Comparison of ENCODE assay signal across 8 cellular contexts in the genomic region with DNA sequence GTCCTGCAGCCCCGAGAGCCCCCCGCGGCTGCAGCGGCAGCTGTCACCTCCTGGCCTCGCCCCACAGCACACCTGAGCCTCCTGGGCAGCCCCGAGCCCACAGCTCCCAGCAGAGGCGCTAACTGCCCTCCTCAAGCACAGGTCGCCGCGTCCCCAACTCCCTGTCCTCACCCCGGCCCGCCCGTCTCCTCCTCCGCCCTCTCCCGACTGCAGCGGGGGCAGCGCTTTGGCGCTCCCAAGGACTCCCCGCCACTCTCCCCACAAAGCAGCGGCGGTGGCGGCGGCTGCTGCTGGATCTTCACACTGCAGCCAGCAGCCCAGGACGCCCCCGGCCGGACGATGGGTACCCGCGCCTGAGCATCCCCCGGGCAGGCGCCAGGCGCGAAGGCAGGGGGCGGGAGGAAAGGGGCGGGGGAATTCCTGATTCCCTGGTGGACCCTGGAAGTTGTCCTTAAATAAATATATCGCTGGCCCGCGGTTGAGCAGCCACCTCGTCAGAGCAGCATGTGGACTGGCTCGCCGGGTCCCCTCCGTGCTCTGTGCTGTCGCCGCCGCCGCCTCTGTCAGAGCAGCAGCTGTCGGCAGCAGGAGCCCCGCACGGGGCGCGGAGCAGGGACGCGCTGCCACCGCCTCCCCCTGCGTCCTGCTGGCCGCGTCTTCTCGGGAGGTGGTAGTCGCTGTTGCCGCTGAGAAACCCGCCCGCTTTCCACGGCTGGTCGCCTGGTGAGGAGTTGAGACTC. TPM values are rescaled to one million over a fixed set of nuclear protein-coding genes. Genes with fewer than 3 reads are reported as not detected.
DNase-seq lines count a peak whose midpoint lies in the region; ATAC-seq and TF ChIP-seq lines count a peak whose summit lies in the region.

A gene (plus strand): TSS at position 485 of the 740 bp plus-strand sequence. CDS start 277 bp downstream, outside the sequence.

- no peaks in the 10 kb centered on the region for H3K36me3 Mint-ChIP-seq in naive thymus-derived CD4-positive, alpha-beta T cell

- H3K56ac ChIP-seq in IMR-90 (ENCODE audit: extremely low read depth, insufficient read depth, low read length): no peak within 1 kb of the TSS

- TF ChIP-seq POLR2A in IMR-90 (IDR thresholded peaks at IDR 0.05; ENCODE audit: low read depth, low read length): no peak

- H3K9me3 ChIP-seq in IMR-90 (ENCODE audit: control insufficient read depth, insufficient read depth, low read length) (no peaks in the 10 kb centered on the region), ectodermal cell (ENCODE audit: control insufficient read depth, low read length) (no peaks in the 10 kb centered on the region)
- peaks cover 0 to 2% (median 0%) of the 10 kb centered on the region in 3 experiments for H3K9me3 ChIP-seq in naive thymus-derived CD4-positive, alpha-beta T cell (ENCODE audit: control insufficient read depth in 2 of 3, low read length in 3 of 3)

- H3K4me1 Mint-ChIP-seq in naive thymus-derived CD4-positive, alpha-beta T cell: peaks cover 0 to 13% (median 3%) of the 10 kb centered on the region in 7 donors

- H2BK5ac ChIP-seq in IMR-90 (ENCODE audit: low read depth, low read length, poor library complexity, severe bottlenecking): no peak within 1 kb of the TSS

- H2BK20ac ChIP-seq in IMR-90 (ENCODE audit: low read depth, low read length): no peak within 1 kb of the TSS

- BruUV-seq in IMR-90 (replicated peaks; lab: Mats Ljungman, UMichigan): no TSS peak

- no peak within 1 kb of the TSS for H3K27ac Mint-ChIP-seq in naive thymus-derived CD4-positive, alpha-beta T cell

- TF ChIP-seq RAD21 in IMR-90 (IDR thresholded peaks at IDR 0.05; ENCODE audit: low read length): no peak

- no peaks in the 10 kb centered on the region; the same call in 1 of the 2 replicates for H3K27me3 ChIP-seq in IMR-90 (ENCODE audit: control insufficient read depth, insufficient read depth, low read length)
- peaks cover 50% of the 10 kb centered on the region for H3K27me3 ChIP-seq in ectodermal cell (ENCODE audit: control insufficient read depth, insufficient read depth, low read length, poor library complexity, severe bottlenecking)
- no peaks in the 10 kb centered on the region for H3K27me3 ChIP-seq in naive thymus-derived CD4-positive, alpha-beta T cell (ENCODE audit: control insufficient read depth in 2 of 2, insufficient read depth in 2 of 2, low read length in 2 of 2)

- H4K91ac ChIP-seq in IMR-90 (ENCODE audit: insufficient read depth, low read depth, low read length): no peak within 1 kb of the TSS

- peaks cover 0 to 3% (median 0%) of the 10 kb centered on the region in 11 donors for H3K9me3 Mint-ChIP-seq in naive thymus-derived CD4-positive, alpha-beta T cell

- no peak within 1 kb of the TSS for H2BK120ac ChIP-seq in IMR-90 (ENCODE audit: low read depth, low read length)

- no peak for ATAC-seq in IMR-90 (ENCODE audit: low read depth)
- ATAC-seq in naive thymus-derived CD4-positive, alpha-beta T cell: peak; percentile 8
- ATAC-seq in HG03565 (IDR thresholded peaks at IDR 0.05; ENCODE audit: unreplicated experiment): no peak

- no peak within 1 kb of the TSS for H3K18ac ChIP-seq in IMR-90 (ENCODE audit: low read depth, low read length)

- no peak within 1 kb of the TSS for H3K9ac ChIP-seq in IMR-90 (ENCODE audit: low read depth, low read length)

- H3K4me3 Mint-ChIP-seq in naive thymus-derived CD4-positive, alpha-beta T cell: peak within 1 kb of the TSS in 7 of 10 donors; percentile 6 to 64 (median 26)

- intact Hi-C loops in IMR-90 (cut with micrococcal nuclease): no loop called here
- intact Hi-C loops in naive thymus-derived CD4-positive, alpha-beta T cell (cut with micrococcal nuclease): no loop called here

- H4K5ac ChIP-seq in IMR-90 (ENCODE audit: low read depth, low read length): no peak within 1 kb of the TSS

- peaks cover 50 to 67% (median 56%) of the 10 kb centered on the region in 5 donors for H3K27me3 Mint-ChIP-seq in naive thymus-derived CD4-positive, alpha-beta T cell

- H2BK15ac ChIP-seq in IMR-90 (ENCODE audit: low read depth, low read length): no peak within 1 kb of the TSS

- H3K79me1 ChIP-seq in IMR-90 (ENCODE audit: low read depth in 1 of 2, low read length in 2 of 2): no peaks in the 10 kb centered on the region

- no peak within 1 kb of the TSS for H3K27ac ChIP-seq in IMR-90 (ENCODE audit: insufficient read depth, low read length)
- no peak within 1 kb of the TSS for H3K27ac ChIP-seq in ectodermal cell (ENCODE audit: insufficient read depth, low read depth, low read length, poor library complexity, severe bottlenecking)
- H3K27ac ChIP-seq in naive thymus-derived CD4-positive, alpha-beta T cell (ENCODE audit: low read depth, low read length): no peak within 1 kb of the TSS

- H2AK5ac ChIP-seq in IMR-90 (ENCODE audit: low read depth, low read length): no peak within 1 kb of the TSS

- H3K36me3 ChIP-seq in IMR-90 (ENCODE audit: control insufficient read depth, insufficient read depth, low read length): no peaks in the 10 kb centered on the region
- H3K36me3 ChIP-seq in ectodermal cell (ENCODE audit: control insufficient read depth, insufficient read depth, low read length): no peaks in the 10 kb centered on the region
- no peaks in the 10 kb centered on the region for H3K36me3 ChIP-seq in naive thymus-derived CD4-positive, alpha-beta T cell (ENCODE audit: control insufficient read depth in 2 of 3, insufficient read depth in 3 of 3, low read length in 3 of 3)

- CTCF ChIA-PET in IMR-90 (lab: Yijun Ruan, JAX): no interaction called here
- CTCF ChIA-PET in naive thymus-derived CD4-positive, alpha-beta T cell (lab: Charles Lee): no interaction called here

- peak; percentile 6 for DNase-seq in Ammon's horn (ENCODE audit: low spot score)
- no peak for DNase-seq in IMR-90
- peak in 2 of 9 donors; percentile 4 to 22 for DNase-seq in naive thymus-derived CD4-positive, alpha-beta T cell
- no peak for DNase-seq in NK-92 (lab: John Stamatoyannopoulos, UW; ENCODE audit: unreplicated experiment)
- DNase-seq in cerebellar nuclear complex (lab: John Stamatoyannopoulos, UW): no peak
- DNase-seq in MV-4-11 (lab: John Stamatoyannopoulos, UW): no peak

- no peak within 1 kb of the TSS for H2AFZ ChIP-seq in IMR-90 (replicated peaks; ENCODE audit: low read length, poor library complexity)

- H3K14ac ChIP-seq in IMR-90 (replicated peaks; ENCODE audit: low read depth, low read length): no peak within 1 kb of the TSS

- H4K8ac ChIP-seq in IMR-90 (ENCODE audit: low read depth in 2 of 2, low read length in 2 of 2): no peak within 1 kb of the TSS

- dilution Hi-C loops in IMR-90 (cut with HindIII; ENCODE audit: low sequenced_read_pairs, unreplicated experiment): no loop called here

- no peak within 1 kb of the TSS for H3K4ac ChIP-seq in IMR-90 (ENCODE audit: low read depth, low read length)

- H3K4me2 ChIP-seq in IMR-90 (ENCODE audit: low read depth, low read length): no peak within 1 kb of the TSS; the same call in 1 of the 2 replicates

- H3K23ac ChIP-seq in IMR-90 (ENCODE audit: low read depth, low read length): no peak within 1 kb of the TSS

- H4K20me1 ChIP-seq in IMR-90 (ENCODE audit: insufficient read depth, low read length): no peaks in the 10 kb centered on the region

- no peak for TF ChIP-seq CTCF in IMR-90 (conservative IDR thresholded peaks at IDR 0.05; ENCODE audit: low read depth, low read length)

- in situ Hi-C loops in IMR-90 (cut with MboI; ENCODE audit: low sequenced_read_pairs): no loop called here

- 0% methylated on average over 9 of the region's 64 CpGs; no CpG with 5 or more reads in 1 of the 2 experiments for WGBS in IMR-90 (ENCODE audit: extremely low coverage in 2 of 2, insufficient read length in 1 of 2), 2 experiments
- WGBS in ectodermal cell, 2 experiments: 0% methylated on average over 64 of the region's 64 CpGs

- H3K4me3 ChIP-seq in IMR-90 (ENCODE audit: insufficient read depth, low read depth, low read length) (no peak within 1 kb of the TSS), ectodermal cell (ENCODE audit: insufficient read depth, low read depth, low read length) (peak within 1 kb of the TSS; percentile 49)
- H3K4me3 ChIP-seq in naive thymus-derived CD4-positive, alpha-beta T cell (ENCODE audit: low read length): no peak within 1 kb of the TSS

- H2AK9ac ChIP-seq in IMR-90 (replicated peaks; ENCODE audit: low read depth, low read length, poor library complexity): peak within 1 kb of the TSS; percentile 24

- POLR2A ChIA-PET in IMR-90 (lab: Charles Lee; ENCODE audit: unreplicated experiment): no interaction called here
- POLR2A ChIA-PET in naive thymus-derived CD4-positive, alpha-beta T cell (lab: Charles Lee): no interaction called here

- H3K4me1 ChIP-seq in IMR-90 (ENCODE audit: control insufficient read depth, insufficient read depth, low read length) (no peaks in the 10 kb centered on the region), ectodermal cell (ENCODE audit: control insufficient read depth, insufficient read depth, low read length) (no peaks in the 10 kb centered on the region)
- no peaks in the 10 kb centered on the region for H3K4me1 ChIP-seq in naive thymus-derived CD4-positive, alpha-beta T cell (ENCODE audit: control insufficient read depth in 2 of 2, insufficient read depth in 2 of 2, low read length in 2 of 2)

- H3K9me1 ChIP-seq in IMR-90 (ENCODE audit: insufficient read depth, low read length): no peaks in the 10 kb centered on the region

TF ChIP-seq in IMR-90, 13 proteins besides CTCF, POLR2A, EP300 and RAD21 (continues in another document):
- TF ChIP-seq NFE2L2 (IDR thresholded peaks at IDR 0.05; ENCODE audit: low read depth, low read length) (no peak), FOS (IDR thresholded peaks at IDR 0.05; ENCODE audit: low read depth, low read length) (no peak), MXI1 (IDR thresholded peaks at IDR 0.05; ENCODE audit: borderline replicate concordance, low read depth, low read length) (no peak), MAZ (IDR thresholded peaks at IDR 0.05; ENCODE audit: borderline replicate concordance, low read depth, low read length) (no peak), CHD1 (IDR thresholded peaks at IDR 0.05; ENCODE audit: low read depth, low read length) (no peak)
- TF ChIP-seq, protein P1, sequence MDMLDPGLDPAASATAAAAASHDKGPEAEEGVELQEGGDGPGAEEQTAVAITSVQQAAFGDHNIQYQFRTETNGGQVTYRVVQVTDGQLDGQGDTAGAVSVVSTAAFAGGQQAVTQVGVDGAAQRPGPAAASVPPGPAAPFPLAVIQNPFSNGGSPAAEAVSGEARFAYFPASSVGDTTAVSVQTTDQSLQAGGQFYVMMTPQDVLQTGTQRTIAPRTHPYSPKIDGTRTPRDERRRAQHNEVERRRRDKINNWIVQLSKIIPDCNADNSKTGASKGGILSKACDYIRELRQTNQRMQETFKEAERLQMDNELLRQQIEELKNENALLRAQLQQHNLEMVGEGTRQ (IDR thresholded peaks at IDR 0.05; ENCODE audit: low read depth, low read length): no peak

RNA-seq across cellular contexts. Expression of the gene that starts here (rescaled TPM):
- not detected in 2 replicates for total RNA-seq in IMR-90 (2012; rRNA removed)
- not detected in 2 replicates for polyA plus RNA-seq in IMR-90 (2012; rRNA removed)
- polyA plus RNA-seq in IMR-90 (2012; cell fraction: cytosol; rRNA removed): not detected in 2 replicates
- polyA plus RNA-seq in IMR-90 (2012; cell fraction: nucleus; rRNA removed; ENCODE audit: low replicate concordance): not detected in 2 replicates
- polyA plus RNA-seq in ectodermal cell (2013, experiment 1 of 4): not detected
- not detected for polyA plus RNA-seq in ectodermal cell (2013, experiment 2 of 4)
- 0.11 TPM for polyA plus RNA-seq in ectodermal cell (2013, experiment 3 of 4)
- polyA plus RNA-seq in ectodermal cell (2013, experiment 4 of 4): not detected
- total RNA-seq in naive thymus-derived CD4-positive, alpha-beta T cell: not detected
- not detected for polyA plus RNA-seq in naive thymus-derived CD4-positive, alpha-beta T cell

Comparison
In these comparisons a context has a peak if more than half of its experiments do, and no peak if none do; other contexts are left out.
1. Peak in ATAC-seq in naive thymus-derived CD4-positive, alpha-beta T cell; RNA of the gene not detected or under 1 TPM.